ENCODE assay signal across 13 cellular contexts in the genomic region with DNA sequence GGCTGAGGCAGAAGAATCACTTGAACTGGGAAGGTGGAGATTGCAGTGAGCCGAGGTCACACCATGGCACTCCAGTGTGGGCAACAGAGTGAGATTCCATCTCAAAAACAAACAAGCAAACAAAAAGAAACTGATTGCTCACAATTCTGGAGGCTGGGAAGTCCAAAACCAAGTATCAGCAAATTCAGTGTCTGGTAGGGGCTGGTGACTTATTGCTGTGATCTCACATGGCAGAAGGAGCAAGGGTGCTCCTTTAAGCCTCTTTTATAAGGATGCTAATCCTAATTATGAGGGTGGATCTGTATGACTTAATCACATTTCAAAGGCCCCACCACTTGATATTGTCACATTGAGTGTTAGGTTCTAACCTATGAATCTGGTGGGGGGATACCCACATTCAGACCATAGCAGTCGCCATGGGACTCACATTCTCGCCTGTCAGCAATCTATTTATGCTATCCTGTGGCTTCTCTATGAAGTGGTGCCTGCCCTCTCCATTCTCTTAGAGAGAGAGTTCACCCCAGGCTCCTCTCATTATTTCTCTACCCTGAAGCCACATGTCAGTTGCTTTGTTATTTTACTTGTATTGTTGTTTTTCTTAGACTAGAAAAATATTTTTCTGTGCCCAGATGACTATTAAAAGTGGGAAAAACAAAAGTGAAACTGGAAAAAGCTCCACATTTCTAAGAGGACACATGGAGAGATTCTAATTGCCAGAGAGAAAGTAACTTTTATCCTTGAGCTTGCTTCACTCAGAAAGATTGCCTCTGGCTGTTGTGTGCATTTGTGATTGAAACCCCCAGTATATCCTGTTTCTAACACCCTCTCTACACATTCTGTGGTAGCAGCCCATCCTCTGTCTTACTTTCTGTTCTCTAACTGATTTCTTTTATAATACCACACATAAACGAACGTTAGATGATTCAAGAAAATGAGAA. TPM values are rescaled to one million over a fixed set of nuclear protein-coding genes. Genes with fewer than 3 reads are reported as not detected.
DNase-seq lines count a peak whose midpoint lies in the region; ATAC-seq, FAIRE-seq and TF ChIP-seq lines count a peak whose summit lies in the region.
"Had no signal": no experiment of that assay in that cellular context is flagged by ENCODE, and none has a peak within 500 bp of the region (broad histone marks: within the 10 kb centered on the region; RNA-seq: fewer than 3 reads in every experiment).

No MANE protein-coding gene starts in this region.

- no peaks in the 10 kb centered on the region for H3K9me3 ChIP-seq in endothelial cell of umbilical vein (replicated peaks; ENCODE audit: control insufficient read depth, insufficient read depth, low read length)

- POLR2A ChIA-PET in endothelial cell of umbilical vein (lab: Charles Lee): no interaction called here

- no peaks in the 10 kb centered on the region for H3K9me1 ChIP-seq in endothelial cell of umbilical vein (replicated peaks; ENCODE audit: control insufficient read depth, extremely low read depth, insufficient read depth, low read length)

- H3K79me2 ChIP-seq in endothelial cell of umbilical vein (ENCODE audit: control insufficient read depth, insufficient read depth, low read length): no peaks in the 10 kb centered on the region

- ATAC-seq in HG03196 (IDR thresholded peaks at IDR 0.05; ENCODE audit: unreplicated experiment) (no peak), HG02763 (IDR thresholded peaks at IDR 0.05; ENCODE audit: unreplicated experiment) (no peak)
- ATAC-seq: activated CD8-positive, alpha-beta memory T cell treated with anti-CD3 and anti-CD28 coated beads, Interleukin-2, amount 10 ng/mL, durations not matched to agents 7 days and 5 days had no signal

- no peaks in the 10 kb centered on the region for H3K36me3 ChIP-seq in endothelial cell of umbilical vein (ENCODE audit: control insufficient read depth in 2 of 2, extremely low read depth in 1 of 2, insufficient read depth in 2 of 2, low read length in 2 of 2)

- no peak for TF ChIP-seq CTCF in endothelial cell of umbilical vein (IDR thresholded peaks at IDR 0.05; ENCODE audit: extremely low read depth in 1 of 2, insufficient read depth in 1 of 2, low read depth in 1 of 2, low read length in 2 of 2)

- H3K4me1 ChIP-seq in endothelial cell of umbilical vein (ENCODE audit: control insufficient read depth, extremely low read depth, insufficient read depth, low read length): no peaks in the 10 kb centered on the region

- no peak for TF ChIP-seq POLR2A in endothelial cell of umbilical vein (IDR thresholded peaks at IDR 0.05; ENCODE audit: low read depth, low read length)

- no peaks in the 10 kb centered on the region for H4K20me1 ChIP-seq in endothelial cell of umbilical vein (replicated peaks; ENCODE audit: control insufficient read depth, extremely low read depth, insufficient read depth, low read length)

- no TSS peak for BruUV-seq in endothelial cell of umbilical vein (replicated peaks; lab: Mats Ljungman, UMichigan)

- peak; percentile 14 for DNase-seq in Daoy (ENCODE audit: low read depth)
- peak; percentile 1 for DNase-seq in MV-4-11 (lab: John Stamatoyannopoulos, UW)
- DNase-seq in endothelial cell of umbilical vein (ENCODE audit: low read depth, low spot score): no peak
- DNase-seq in renal cortical epithelial cell (ENCODE audit: low read depth): peak; percentile 40
- no peak for DNase-seq in DMS153 (lab: John Stamatoyannopoulos, UW)
- DNase-seq in DMS53 treated with DMSO at 0.1 percent for 48 hours (lab: John Stamatoyannopoulos, UW; ENCODE audit: unreplicated experiment): no peak
- DNase-seq: activated CD8-positive, alpha-beta memory T cell treated with anti-CD3 and anti-CD28 coated beads, Interleukin-2, amount 10 ng/mL, durations not matched to agents 7 days and 5 days; aorta; Karpas-422; kidney glomerular epithelial cell; NCI-H526 treated with DMSO at 0.1 percent for 48 hours had no signal

- peak overlapping the region; percentile 29 for H3K4me2 ChIP-seq in endothelial cell of umbilical vein (ENCODE audit: insufficient read depth, low read length)

- no peak overlapping the region for H3K27ac ChIP-seq in endothelial cell of umbilical vein (ENCODE audit: insufficient read depth, low read depth, low read length)

- H3K27me3 ChIP-seq in endothelial cell of umbilical vein (ENCODE audit: control insufficient read depth in 2 of 2, insufficient read depth in 2 of 2, low read length in 2 of 2): no peaks in the 10 kb centered on the region

- dilution Hi-C loops in endothelial cell of umbilical vein (cut with MboI; ENCODE audit: extremely low pct_ligation_motif_present, low sequenced_read_pairs): no loop called here

- peak overlapping the region in 1 of 3 experiments; percentile 17 for H3K4me3 ChIP-seq in endothelial cell of umbilical vein (replicated peaks in 1 of 3; ENCODE audit: insufficient read depth in 1 of 3, low read depth in 1 of 3, low read length in 3 of 3)

- H2AFZ ChIP-seq in endothelial cell of umbilical vein (ENCODE audit: low read depth, low read length): no peak overlapping the region

- no peak overlapping the region for H3K9ac ChIP-seq in endothelial cell of umbilical vein (replicated peaks; ENCODE audit: extremely low read depth, insufficient read depth, low read length)

- CTCF ChIA-PET in endothelial cell of umbilical vein (lab: Charles Lee): no interaction called here

- intact Hi-C loops in endothelial cell of umbilical vein (cut with micrococcal nuclease): no loop called here

- no peak for FAIRE-seq in endothelial cell of umbilical vein (lab: Jason Lieb, UNC)

TF ChIP-seq in endothelial cell of umbilical vein, 7 proteins besides CTCF, POLR2A, EP300 and RAD21:
- TF ChIP-seq GATA2 (IDR thresholded peaks at IDR 0.05; ENCODE audit: insufficient read depth, insufficient read length, low read depth, low read length) (no peak), FOS (IDR thresholded peaks at IDR 0.05; ENCODE audit: borderline replicate concordance, insufficient read depth, low read length) (no peak), POLR2AphosphoS5 (IDR thresholded peaks at IDR 0.05; ENCODE audit: insufficient read depth, low read depth, low read length) (no peak), EZH2 (IDR thresholded peaks at IDR 0.05; ENCODE audit: borderline replicate concordance, low read depth, low read length, severe bottlenecking) (no peak), MYC (IDR thresholded peaks at IDR 0.05; ENCODE audit: low read depth, low read length) (no peak), JUN (IDR thresholded peaks at IDR 0.05; ENCODE audit: borderline replicate concordance, insufficient read depth, insufficient read length, low read depth) (no peak)
- TF ChIP-seq, protein P1, sequence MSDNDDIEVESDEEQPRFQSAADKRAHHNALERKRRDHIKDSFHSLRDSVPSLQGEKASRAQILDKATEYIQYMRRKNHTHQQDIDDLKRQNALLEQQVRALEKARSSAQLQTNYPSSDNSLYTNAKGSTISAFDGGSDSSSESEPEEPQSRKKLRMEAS (IDR thresholded peaks at IDR 0.05; ENCODE audit: insufficient read depth, insufficient read length): no peak

RNA-seq across cellular contexts. Expression of a gene that starts 18.8 kb away (rescaled TPM):
- 0.29 and 1.2 TPM in 2 replicates for total RNA-seq in Daoy (2014; rRNA removed; shearing (Covaris generic))
- total RNA-seq in endothelial cell of umbilical vein (not detected in 2 replicates), renal cortical epithelial cell (0.35 and 0.50 TPM in 2 replicates)
- polyA plus RNA-seq in endothelial cell of umbilical vein: not detected in 2 replicates
- polyA plus RNA-seq in endothelial cell of umbilical vein (2011; cell fraction: cytosol; rRNA removed): not detected in 2 replicates
- not detected in 2 replicates for polyA plus RNA-seq in endothelial cell of umbilical vein (2011; cell fraction: nucleus; rRNA removed)
- not detected in 2 replicates for polyA plus RNA-seq in endothelial cell of umbilical vein (2012)
- polyA minus RNA-seq in endothelial cell of umbilical vein: not detected in 2 replicates
- polyA minus RNA-seq in endothelial cell of umbilical vein (2011; cell fraction: cytosol; rRNA and poly(A)+ RNA removed): not detected
- polyA minus RNA-seq in endothelial cell of umbilical vein (2011; cell fraction: nucleus; rRNA and poly(A)+ RNA removed): not detected in 2 replicates

Comparison
In these comparisons a context has a peak if more than half of its experiments do, and no peak if none do; other contexts are left out.
1. DNase-seq: peak in Daoy (single experiment), MV-4-11 (single experiment) and renal cortical epithelial cell (single experiment); none in endothelial cell of umbilical vein (single experiment), DMS153 (single experiment) and DMS53 treated with DMSO at 0.1 percent for 48 hours (single experiment).